In genomic region chr19:18588611-18589379, GRCh38 we compare ENCODE assay signal across 1 cellular context.
TF ChIP-seq lines count a peak whose summit lies in the region.

REX1BD (plus strand) TSS chr19:18588798; CDS start chr19:18588802, 4 bp downstream.

TF ChIP-seq in K562, 482 proteins besides CTCF, POLR2A, EP300 and RAD21 (continued from another document and continues in another):
- TF ChIP-seq ATF3 (IDR thresholded peaks at IDR 0.05) (no peak), ATF3 (CRISPR knock-in tag; conservative IDR thresholded peaks at IDR 0.05) (no peak), ZFX (CRISPR knock-in tag; IDR thresholded peaks at IDR 0.05) (peak; percentile 66), SRF (CRISPR knock-in tag; IDR thresholded peaks at IDR 0.05) (peak in 1 of 2 experiments; percentile 63; a peak in 1 of 4 replicates), ELF2 (CRISPR knock-in tag; IDR thresholded peaks at IDR 0.05) (peak; percentile 79), SIN3B (IDR thresholded peaks at IDR 0.05; ENCODE audit: low read depth) (peak; percentile 75; the same call in 1 of the 2 replicates), ZBTB40 (IDR thresholded peaks at IDR 0.05) (peak; percentile 58), ZBTB40 (CRISPR knock-in tag; IDR thresholded peaks at IDR 0.05) (no peak), SRSF7 (optimal IDR thresholded peaks at IDR 0.05; ENCODE audit: low read depth, low read length) (peak; percentile 48), MAZ (CRISPR knock-in tag; conservative IDR thresholded peaks at IDR 0.05 in 1 of 2, IDR thresholded peaks at IDR 0.05 in 1 of 2) (peak; percentile 89 to 96), CC2D1A (IDR thresholded peaks at IDR 0.05) (peak; percentile 92), ZNF324 (CRISPR knock-in tag; IDR thresholded peaks at IDR 0.05) (no peak), ZNF12 (CRISPR knock-in tag; IDR thresholded peaks at IDR 0.05) (no peak), ZNF175 (CRISPR knock-in tag; IDR thresholded peaks at IDR 0.05; ENCODE audit: low read depth) (no peak), POLR3G (IDR thresholded peaks at IDR 0.05; ENCODE audit: extremely low read depth, insufficient read length, insufficient replicate concordance) (no peak), ZFP91 (CRISPR knock-in tag; IDR thresholded peaks at IDR 0.05) (0 out of 2 replicates have a peak, but pooled peaks have one; percentile 70), RNF2 (IDR thresholded peaks at IDR 0.05) (peak; percentile 72), EZH2 (IDR thresholded peaks at IDR 0.05; ENCODE audit: borderline replicate concordance, low read depth, low read length) (no peak), ZNF551 (CRISPR knock-in tag; IDR thresholded peaks at IDR 0.05) (no peak), TCF15 (CRISPR knock-in tag; IDR thresholded peaks at IDR 0.05) (no peak), GABPB1 (CRISPR knock-in tag; IDR thresholded peaks at IDR 0.05) (peak; percentile 87), NRF1 (conservative IDR thresholded peaks at IDR 0.05 in 1 of 2, IDR thresholded peaks at IDR 0.05 in 1 of 2) (peak; percentile 69 to 79), CBX1 (IDR thresholded peaks at IDR 0.05; ENCODE audit: low read depth) (peak; percentile 98), ZBTB33 (CRISPR knock-in tag; IDR thresholded peaks at IDR 0.05) (peak; percentile 89), KLF13 (tag; IDR thresholded peaks at IDR 0.05; ENCODE audit: borderline replicate concordance, low read depth) (no peak), HMGXB4 (CRISPR knock-in tag; IDR thresholded peaks at IDR 0.05) (peak; percentile 95), WHSC1 (IDR thresholded peaks at IDR 0.05; ENCODE audit: low read length) (no peak), AFF1 (IDR thresholded peaks at IDR 0.05; ENCODE audit: low read depth in 1 of 2, partially characterized antibody in 2 of 2) (peak in 1 of 2 experiments; percentile 68), ZBTB7A (IDR thresholded peaks at IDR 0.05; ENCODE audit: borderline replicate concordance, control insufficient read depth, low read depth, low read length) (peak; percentile 97), MTA1 (IDR thresholded peaks at IDR 0.05; ENCODE audit: borderline replicate concordance) (peak; percentile 77; the same call in 1 of the 2 replicates), ZNF436 (CRISPR knock-in tag; IDR thresholded peaks at IDR 0.05) (0 out of 2 replicates have a peak, but pooled peaks have one; percentile 11), NONO (IDR thresholded peaks at IDR 0.05; ENCODE audit: low read depth in 2 of 2, low read length in 1 of 2) (peak; percentile 70 to 78; a peak in 3 of 4 replicates), ZBED1 (IDR thresholded peaks at IDR 0.05) (no peak), BRCA1 (IDR thresholded peaks at IDR 0.05) (no peak), BRCA1 (CRISPR knock-in tag; IDR thresholded peaks at IDR 0.05) (no peak), CHD1 (IDR thresholded peaks at IDR 0.05; ENCODE audit: low read length) (peak; percentile 92), NFIX (CRISPR knock-in tag; IDR thresholded peaks at IDR 0.05; ENCODE audit: low read depth) (no peak), CBX8 (IDR thresholded peaks at IDR 0.05; ENCODE audit: borderline replicate concordance, extremely low read depth, low read depth, low read length, poor library complexity, severe bottlenecking) (no peak), MEIS2 (IDR thresholded peaks at IDR 0.05; ENCODE audit: partially characterized antibody) (peak; percentile 1), COPS2 (conservative IDR thresholded peaks at IDR 0.05) (no peak)
